ENCODE assay signal across 10 cellular contexts in genomic region chr7:96495751-96496216, GRCh38.
DNase-seq lines count a peak whose midpoint lies in the region; ATAC-seq and TF ChIP-seq lines count a peak whose summit lies in the region.
"Had no signal": no experiment of that assay in that cellular context is flagged by ENCODE, and none has a peak within 500 bp of the region (broad histone marks: within the 10 kb centered on the region; RNA-seq: fewer than 3 reads in every experiment).

No MANE protein-coding gene starts in this region.

- peak; percentile 83 for ATAC-seq in HG03439 (IDR thresholded peaks at IDR 0.05; ENCODE audit: unreplicated experiment)

- no peak for TF ChIP-seq CTCF in GM13976 (IDR thresholded peaks at IDR 0.05; ENCODE audit: borderline replicate concordance, control extremely low read depth, extremely low read depth, insufficient read depth, missing control alignments)

- H3K9me3 Mint-ChIP-seq in activated naive CD4-positive, alpha-beta T cell treated with anti-CD3 and anti-CD28 coated beads, Interleukin-2, amount 10 ng/mL, durations not matched to agents 7 days and 5 days = no peaks in the 10 kb centered on the region

- peaks cover 22% of the 10 kb centered on the region for H3K4me1 Mint-ChIP-seq in activated naive CD4-positive, alpha-beta T cell treated with anti-CD3 and anti-CD28 coated beads, Interleukin-2, amount 10 ng/mL, durations not matched to agents 7 days and 5 days
- H3K4me1 Mint-ChIP-seq: B cell had no signal

- peak; percentile 25 for DNase-seq in activated naive CD4-positive, alpha-beta T cell treated with anti-CD3 and anti-CD28 coated beads, Interleukin-2, amount 10 ng/mL, durations not matched to agents 7 days and 5 days
- no peak for DNase-seq in activated naive CD4-positive, alpha-beta T cell treated with anti-CD3 and anti-CD28 coated beads, Interleukin-2, amount 50 U/mL, for 16 hours
- peak; percentile 74 for DNase-seq in NCI-H774 (lab: John Stamatoyannopoulos, UW)
- peak; percentile 26 for DNase-seq in stimulated activated CD8-positive, alpha-beta memory T cell treated with anti-CD3 and anti-CD28 coated beads, Interleukin-4, amount 100 ng/mL, for 48 hours
- no peak for DNase-seq in GM13976 (ENCODE audit: low spot score)
- no peak for DNase-seq in kidney tubule cell (ENCODE audit: low spot score)
- no peak for DNase-seq in GDM1 (lab: John Stamatoyannopoulos, UW)
- DNase-seq: testis had no signal

- peaks cover 4% of the 10 kb centered on the region for H3K27me3 Mint-ChIP-seq in activated naive CD4-positive, alpha-beta T cell treated with anti-CD3 and anti-CD28 coated beads, Interleukin-2, amount 10 ng/mL, durations not matched to agents 7 days and 5 days

- H3K4me3 Mint-ChIP-seq in activated naive CD4-positive, alpha-beta T cell treated with anti-CD3 and anti-CD28 coated beads, Interleukin-2, amount 10 ng/mL, durations not matched to agents 7 days and 5 days = no peak overlapping the region
- H3K4me3 Mint-ChIP-seq: B cell had no signal

- CTCF ChIA-PET in activated naive CD4-positive, alpha-beta T cell treated with anti-CD3 and anti-CD28 coated beads, Interleukin-2, amount 10 ng/mL, durations not matched to agents 7 days and 5 days (lab: Charles Lee) = interaction anchor here (1.8 kb wide), 1 partner anchor 17 kb away, joined by 4 read pairs; no protein-coding TSS in a partner anchor

- in situ Hi-C loops in GM13976 (cut with MboI; ENCODE audit: low sequenced_read_pairs, unreplicated experiment) = no loop called here

- peak overlapping the region; percentile 74 for H3K27ac Mint-ChIP-seq in activated naive CD4-positive, alpha-beta T cell treated with anti-CD3 and anti-CD28 coated beads, Interleukin-2, amount 10 ng/mL, durations not matched to agents 7 days and 5 days
- H3K27ac Mint-ChIP-seq: B cell had no signal

- no peaks in the 10 kb centered on the region for H3K36me3 Mint-ChIP-seq in activated naive CD4-positive, alpha-beta T cell treated with anti-CD3 and anti-CD28 coated beads, Interleukin-2, amount 10 ng/mL, durations not matched to agents 7 days and 5 days

Comparison
In these comparisons a context has a peak if more than half of its experiments do, and no peak if none do; other contexts are left out.
1. DNase-seq: peak in activated naive CD4-positive, alpha-beta T cell treated with anti-CD3 and anti-CD28 coated beads, Interleukin-2, amount 10 ng/mL, durations not matched to agents 7 days and 5 days (single experiment), NCI-H774 (single experiment) and stimulated activated CD8-positive, alpha-beta memory T cell treated with anti-CD3 and anti-CD28 coated beads, Interleukin-4, amount 100 ng/mL, for 48 hours (single experiment); none in activated naive CD4-positive, alpha-beta T cell treated with anti-CD3 and anti-CD28 coated beads, Interleukin-2, amount 50 U/mL, for 16 hours (single experiment), GM13976 (single experiment), kidney tubule cell (single experiment) and GDM1 (single experiment).